ENCODE assay signal across 22 cellular contexts in genomic region chr10:30081182-30081581, GRCh38. TPM values are rescaled to one million over a fixed set of nuclear protein-coding genes. Genes with fewer than 3 reads are reported as not detected.
DNase-seq lines count a peak whose midpoint lies in the region; FAIRE-seq and TF ChIP-seq lines count a peak whose summit lies in the region.
"Had no signal": no experiment of that assay in that cellular context is flagged by ENCODE, and none has a peak within 500 bp of the region (broad histone marks: within the 10 kb centered on the region; RNA-seq: fewer than 3 reads in every experiment).

No MANE protein-coding gene starts in this region.

- H3K4me2 ChIP-seq in astrocyte (ENCODE audit: low read length): no peak overlapping the region
- H3K4me2 ChIP-seq: BLaER1 had no signal

- H3K27me3 Mint-ChIP-seq in astrocyte (ENCODE audit: low read depth, unreplicated experiment) (no peaks in the 10 kb centered on the region), nephron progenitor cell (ENCODE audit: low read depth, poor library complexity) (no peaks in the 10 kb centered on the region)

- H3K9me3 ChIP-seq in astrocyte (ENCODE audit: insufficient read depth, low read depth, low read length): no peaks in the 10 kb centered on the region
- H3K9me3 ChIP-seq: BE2C, BLaER1 had no signal

- H3K27me3 ChIP-seq in astrocyte (ENCODE audit: insufficient read depth, low read length): peaks cover 4% of the 10 kb centered on the region
- H3K27me3 ChIP-seq: BLaER1 had no signal

- H3K9ac ChIP-seq in astrocyte (ENCODE audit: low read length): no peak overlapping the region
- H3K9ac ChIP-seq: BLaER1 had no signal

- no peaks in the 10 kb centered on the region for H3K9me3 Mint-ChIP-seq in astrocyte (ENCODE audit: unreplicated experiment)
- no peaks in the 10 kb centered on the region for H3K9me3 Mint-ChIP-seq in nephron progenitor cell
- H3K9me3 Mint-ChIP-seq: CD8-positive, alpha-beta T cell had no signal

- H3K4me1 Mint-ChIP-seq in astrocyte (ENCODE audit: low read depth, unreplicated experiment): peaks cover 10% of the 10 kb centered on the region
- H3K4me1 Mint-ChIP-seq in nephron progenitor cell: no peaks in the 10 kb centered on the region
- H3K4me1 Mint-ChIP-seq: CD14-positive monocyte; CD4-positive, CD25-positive, alpha-beta regulatory T cell had no signal

- no peaks in the 10 kb centered on the region for H3K79me2 ChIP-seq in astrocyte (ENCODE audit: insufficient read depth, low read length)

- DNase-seq in astrocyte (ENCODE audit: low read depth) (no peak), caudate nucleus (lab: John Stamatoyannopoulos, UW) (no peak), nephron progenitor cell (no peak), NCI-H2081 treated with DMSO at 0.1 percent for 48 hours (lab: John Stamatoyannopoulos, UW) (no peak), cerebellum (ENCODE audit: low spot score) (no peak)
- DNase-seq: 8988T; ACHN; BE2C; C1 segment of cervical spinal cord; Caco-2; Calu3; CD4-positive, CD25-positive, alpha-beta regulatory T cell; CD8-positive, alpha-beta T cell; DMS79 treated with DMSO at 0.1 percent for 48 hours; GF-D8 had no signal

- H3K36me3 ChIP-seq in astrocyte (ENCODE audit: insufficient read depth, low read length): no peaks in the 10 kb centered on the region
- H3K36me3 ChIP-seq: BE2C, BLaER1 had no signal

- H3K27ac Mint-ChIP-seq in astrocyte (ENCODE audit: unreplicated experiment): no peak overlapping the region
- H3K27ac Mint-ChIP-seq in nephron progenitor cell: peak overlapping the region; percentile 12
- H3K27ac Mint-ChIP-seq: CD14-positive monocyte; CD4-positive, CD25-positive, alpha-beta regulatory T cell; CD8-positive, alpha-beta T cell had no signal

- H2AFZ ChIP-seq in astrocyte (ENCODE audit: low read depth, low read length): no peak overlapping the region

- H3K4me3 ChIP-seq in astrocyte (ENCODE audit: insufficient read depth, low read depth, low read length): no peak overlapping the region
- H3K4me3 ChIP-seq: BLaER1 had no signal

- no peaks in the 10 kb centered on the region for H4K20me1 ChIP-seq in astrocyte (ENCODE audit: insufficient read depth, low read length)
- H4K20me1 ChIP-seq: BLaER1 had no signal

- no peak overlapping the region for H3K27ac ChIP-seq in astrocyte (ENCODE audit: low read depth, low read length)
- peak overlapping the region; percentile 64 for H3K27ac ChIP-seq in caudate nucleus (ENCODE audit: low read depth, low read length)
- H3K27ac ChIP-seq: BLaER1 had no signal

- H3K36me3 Mint-ChIP-seq in astrocyte (ENCODE audit: low read depth, unreplicated experiment) (no peaks in the 10 kb centered on the region), nephron progenitor cell (ENCODE audit: low read depth) (no peaks in the 10 kb centered on the region)
- H3K36me3 Mint-ChIP-seq: CD14-positive monocyte; CD4-positive, CD25-positive, alpha-beta regulatory T cell; CD8-positive, alpha-beta T cell had no signal

- no peaks in the 10 kb centered on the region for H3K4me1 ChIP-seq in astrocyte (ENCODE audit: insufficient read depth, low read length)
- H3K4me1 ChIP-seq: BE2C, BLaER1, Caco-2 had no signal

- TF ChIP-seq CTCF in astrocyte (IDR thresholded peaks at IDR 0.05; ENCODE audit: insufficient read depth, low read depth, low read length): no peak
- TF ChIP-seq CTCF in nephron progenitor cell (IDR thresholded peaks at IDR 0.05): no peak

- H3K4me3 Mint-ChIP-seq in astrocyte (ENCODE audit: unreplicated experiment) (no peak overlapping the region), nephron progenitor cell (no peak overlapping the region)
- H3K4me3 Mint-ChIP-seq: CD14-positive monocyte; CD4-positive, CD25-positive, alpha-beta regulatory T cell; CD8-positive, alpha-beta T cell had no signal

- peak; percentile 23 for FAIRE-seq in astrocyte (lab: Jason Lieb, UNC)
- FAIRE-seq: A204.1, D721Med, G401.6, GM12891, GM19239 had no signal

RNA-seq across cellular contexts. Expression of gene JCAD, which starts 21.8 kb away (rescaled TPM):
- 27.3 and 29.0 TPM in 2 replicates for total RNA-seq in astrocyte
- total RNA-seq in cerebellum: 19.0 TPM
- total RNA-seq: CD8-positive, alpha-beta T cell had no signal
